Comparison of ENCODE assay signal across 2 cellular contexts in genomic region chr1:44327679-44328491, GRCh38.
TF ChIP-seq lines count a peak whose summit lies in the region.

No MANE protein-coding gene starts in this region.

TF ChIP-seq in IMR-90, 13 proteins besides CTCF, POLR2A, EP300 and RAD21 (continued from another document):
- TF ChIP-seq CEBPB (IDR thresholded peaks at IDR 0.05; ENCODE audit: low read depth, low read length) = peak; percentile 99
- no peak for TF ChIP-seq CHD1 (IDR thresholded peaks at IDR 0.05; ENCODE audit: low read depth, low read length)
- TF ChIP-seq MAFK (IDR thresholded peaks at IDR 0.05; ENCODE audit: low read depth, low read length) = peak; percentile 43
- peak; percentile 35 for TF ChIP-seq RCOR1 (IDR thresholded peaks at IDR 0.05; ENCODE audit: insufficient replicate concordance, low read length)
- TF ChIP-seq NFE2L2 (IDR thresholded peaks at IDR 0.05; ENCODE audit: low read depth, low read length) = peak; percentile 52; the same call in 1 of the 2 replicates
- peak; percentile 58; the same call in 1 of the 2 replicates for TF ChIP-seq MAZ (IDR thresholded peaks at IDR 0.05; ENCODE audit: borderline replicate concordance, low read depth, low read length)
- no peak for TF ChIP-seq SMC3 (IDR thresholded peaks at IDR 0.05; ENCODE audit: low read depth, low read length)
- TF ChIP-seq FOS (IDR thresholded peaks at IDR 0.05; ENCODE audit: low read depth, low read length) = peak; percentile 86
- peak; percentile 83 for TF ChIP-seq BHLHE40 (IDR thresholded peaks at IDR 0.05; ENCODE audit: low read depth, low read length)
- TF ChIP-seq MXI1 (IDR thresholded peaks at IDR 0.05; ENCODE audit: borderline replicate concordance, low read depth, low read length) = peak; percentile 71
- TF ChIP-seq USF2 (IDR thresholded peaks at IDR 0.05; ENCODE audit: low read depth, low read length) = peak; percentile 54

TF ChIP-seq in SK-N-SH, 30 proteins besides CTCF, POLR2A, EP300 and RAD21 (continued from another document):
- TF ChIP-seq USF1 (IDR thresholded peaks at IDR 0.05; ENCODE audit: borderline replicate concordance, low read depth) (0 out of 2 replicates have a peak, but pooled peaks have one; percentile 19), EZH2phosphoT487 (IDR thresholded peaks at IDR 0.05; ENCODE audit: borderline replicate concordance, low read depth) (no peak), RXRA (IDR thresholded peaks at IDR 0.05; ENCODE audit: borderline replicate concordance, low read depth) (peak; percentile 55; the same call in 1 of the 2 replicates), MEF2A (IDR thresholded peaks at IDR 0.05; ENCODE audit: borderline replicate concordance, low read depth) (peak; percentile 43; the same call in 1 of the 2 replicates), IRF3 (IDR thresholded peaks at IDR 0.05; ENCODE audit: low read depth, low read length) (no peak), YY1 (IDR thresholded peaks at IDR 0.05; ENCODE audit: low read depth) (peak; percentile 76; the same call in 1 of the 2 replicates), POLR2AphosphoS5 (IDR thresholded peaks at IDR 0.05; ENCODE audit: low read depth, low read length) (peak; percentile 59; the same call in 1 of the 2 replicates), FOXM1 (IDR thresholded peaks at IDR 0.05; ENCODE audit: low read depth) (peak; percentile 85), SIN3A (IDR thresholded peaks at IDR 0.05; ENCODE audit: borderline replicate concordance, low read depth, low read length) (0 out of 2 replicates have a peak, but pooled peaks have one; percentile 79), TAF1 (IDR thresholded peaks at IDR 0.05; ENCODE audit: borderline replicate concordance, low read depth, low read length) (peak; percentile 25; the same call in 1 of the 2 replicates), RFX5 (IDR thresholded peaks at IDR 0.05; ENCODE audit: low read length) (no peak), JUND (IDR thresholded peaks at IDR 0.05) (peak; percentile 87), MAX (IDR thresholded peaks at IDR 0.05; ENCODE audit: low read depth) (peak; percentile 65; the same call in 1 of the 2 replicates), ZBTB33 (IDR thresholded peaks at IDR 0.05; ENCODE audit: borderline replicate concordance, low read depth) (no peak), TCF12 (IDR thresholded peaks at IDR 0.05) (peak; percentile 87), GABPA (IDR thresholded peaks at IDR 0.05; ENCODE audit: low read depth) (peak; percentile 29; the same call in 1 of the 2 replicates), TEAD4 (IDR thresholded peaks at IDR 0.05; ENCODE audit: borderline replicate concordance, insufficient read depth) (peak; percentile 88)
